ENCODE assay signal across 8 cellular contexts in the genomic region with DNA sequence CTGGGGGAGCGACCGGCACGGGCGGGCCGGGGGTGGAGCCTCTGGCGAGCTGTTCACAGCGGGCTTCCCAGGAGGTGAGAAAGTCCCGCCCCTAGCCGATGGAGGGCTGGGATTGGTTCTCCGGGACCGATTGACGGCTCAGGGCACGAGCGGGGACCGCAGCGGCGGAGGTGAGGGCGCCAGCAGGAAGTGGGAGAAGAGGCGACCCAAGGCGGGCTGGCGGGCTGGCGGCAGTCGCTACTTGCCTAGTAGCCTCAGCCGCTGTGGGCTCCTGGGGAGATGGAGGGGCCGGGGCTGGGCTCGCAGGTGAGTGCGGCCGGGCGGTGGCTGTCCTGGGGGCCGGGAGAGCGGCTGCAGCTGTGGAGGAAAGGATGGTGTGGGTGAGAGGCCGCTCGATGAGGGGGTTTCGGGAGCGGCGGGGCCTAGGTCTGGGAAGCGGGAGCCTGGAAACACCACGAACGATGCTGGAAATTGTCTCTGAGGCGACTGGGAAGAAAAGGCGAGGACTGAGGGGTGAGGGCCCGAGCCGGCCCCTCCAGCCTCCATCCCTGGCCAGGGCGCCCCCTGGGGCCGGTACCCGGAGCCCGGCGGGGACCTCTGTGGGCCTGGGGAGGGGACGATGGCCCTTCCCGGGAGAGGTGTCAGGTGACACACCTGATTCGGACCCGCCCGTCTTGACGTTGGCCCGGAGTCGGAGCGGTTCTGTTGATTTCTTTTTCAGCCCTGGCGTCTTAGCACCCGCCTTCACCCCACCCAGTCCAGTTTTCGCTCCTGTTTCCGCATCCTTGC. TPM values are rescaled to one million over a fixed set of nuclear protein-coding genes. Genes with fewer than 3 reads are reported as not detected.
DNase-seq lines count a peak whose midpoint lies in the region; ATAC-seq and TF ChIP-seq lines count a peak whose summit lies in the region.

A gene with protein sequence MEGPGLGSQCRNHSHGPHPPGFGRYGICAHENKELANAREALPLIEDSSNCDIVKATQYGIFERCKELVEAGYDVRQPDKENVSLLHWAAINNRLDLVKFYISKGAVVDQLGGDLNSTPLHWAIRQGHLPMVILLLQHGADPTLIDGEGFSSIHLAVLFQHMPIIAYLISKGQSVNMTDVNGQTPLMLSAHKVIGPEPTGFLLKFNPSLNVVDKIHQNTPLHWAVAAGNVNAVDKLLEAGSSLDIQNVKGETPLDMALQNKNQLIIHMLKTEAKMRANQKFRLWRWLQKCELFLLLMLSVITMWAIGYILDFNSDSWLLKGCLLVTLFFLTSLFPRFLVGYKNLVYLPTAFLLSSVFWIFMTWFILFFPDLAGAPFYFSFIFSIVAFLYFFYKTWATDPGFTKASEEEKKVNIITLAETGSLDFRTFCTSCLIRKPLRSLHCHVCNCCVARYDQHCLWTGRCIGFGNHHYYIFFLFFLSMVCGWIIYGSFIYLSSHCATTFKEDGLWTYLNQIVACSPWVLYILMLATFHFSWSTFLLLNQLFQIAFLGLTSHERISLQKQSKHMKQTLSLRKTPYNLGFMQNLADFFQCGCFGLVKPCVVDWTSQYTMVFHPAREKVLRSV (plus strand): TSS at position 198 of the 789 bp plus-strand sequence. CDS start 82 bp downstream, at position 280.

- peak within 1 kb of the TSS; percentile 88 for H2AFZ ChIP-seq in mammary epithelial cell (ENCODE audit: low read depth, low read length)

- H3K4me2 ChIP-seq in mammary epithelial cell (ENCODE audit: insufficient read depth, low read depth, low read length): peak within 1 kb of the TSS; percentile 80

- DNase-seq in AG09319 (ENCODE audit: extremely low read depth, low read depth): peak; percentile 62
- peak; percentile 94 for DNase-seq in NCI-H2196 treated with DMSO at 0.1 percent for 48 hours (lab: John Stamatoyannopoulos, UW; ENCODE audit: unreplicated experiment)
- peak; percentile 90 for DNase-seq in mammary epithelial cell
- DNase-seq in iPS-NIHi7 (ENCODE audit: extremely low spot score): peak; percentile 99
- peak; percentile 29 for DNase-seq in smooth muscle cell of the brain vasculature (ENCODE audit: low read depth, low spot score)

- WGBS in mammary epithelial cell (ENCODE audit: low coverage, missing lambda C conversion rate): 2% methylated on average over 9 of the region's 61 CpGs

- intact Hi-C loops in mammary epithelial cell (cut with micrococcal nuclease): loop anchor here (1.0 to 2.0 kb wide), 2 partner anchors 36 to 160 kb away; no protein-coding TSS in a partner anchor

- peak; percentile 99 for ATAC-seq in GM18909 (IDR thresholded peaks at IDR 0.05; ENCODE audit: poor library complexity, unreplicated experiment)
- peak; percentile 99 for ATAC-seq in HG03159 (IDR thresholded peaks at IDR 0.05; ENCODE audit: unreplicated experiment)

- CTCF ChIA-PET in mammary epithelial cell (lab: Charles Lee; ENCODE audit: low non-redundant PET): interaction anchor here (0.7 kb wide), 1 partner anchor 661 kb away, joined by 3 read pairs; no protein-coding TSS in a partner anchor

- dilution Hi-C loops in mammary epithelial cell (cut with HindIII; ENCODE audit: low sequenced_read_pairs): no loop called here

- peaks cover 1% of the 10 kb centered on the region for H3K36me3 ChIP-seq in mammary epithelial cell (ENCODE audit: insufficient read depth, low read length)

- peaks cover 43% of the 10 kb centered on the region for H3K79me2 ChIP-seq in mammary epithelial cell (ENCODE audit: insufficient read depth, low read length)

- H3K4me1 ChIP-seq in mammary epithelial cell (ENCODE audit: insufficient read depth, low read length): peaks cover 4% of the 10 kb centered on the region

- in situ Hi-C loops in mammary epithelial cell (cut with MboI; ENCODE audit: low sequenced_read_pairs in 2 of 2): no loop called here

- no peaks in the 10 kb centered on the region for H3K9me3 ChIP-seq in mammary epithelial cell (replicated peaks; ENCODE audit: insufficient read depth, low read length)

- no peaks in the 10 kb centered on the region for H4K20me1 ChIP-seq in mammary epithelial cell (ENCODE audit: insufficient read depth, low read length)

- BruUV-seq in mammary epithelial cell (replicated peaks; lab: Mats Ljungman, UMichigan): no TSS peak

- H3K27me3 ChIP-seq in mammary epithelial cell (ENCODE audit: insufficient read depth, low read length): no peaks in the 10 kb centered on the region

- TF ChIP-seq CTCF in AG09319 (IDR thresholded peaks at IDR 0.05; ENCODE audit: low read depth, low read length): peak; percentile 59
- TF ChIP-seq CTCF in VCaP (conservative IDR thresholded peaks at IDR 0.05): peak; percentile 47
- peak; percentile 10 to 62 for TF ChIP-seq CTCF in mammary epithelial cell (conservative IDR thresholded peaks at IDR 0.05 in 1 of 2, IDR thresholded peaks at IDR 0.05 in 1 of 2; ENCODE audit: extremely low read depth in 1 of 2, insufficient read depth in 1 of 2, low read depth in 1 of 2, low read length in 2 of 2)

- peak within 1 kb of the TSS; percentile 65 for H3K9ac ChIP-seq in mammary epithelial cell (ENCODE audit: insufficient read depth, low read length)

- peak within 1 kb of the TSS; percentile 77 to 98 (median 81) for H3K4me3 ChIP-seq in mammary epithelial cell (replicated peaks in 1 of 3; ENCODE audit: insufficient read depth in 1 of 3, low read depth in 2 of 3, low read length in 3 of 3)

- H3K27ac ChIP-seq in VCaP (peak within 1 kb of the TSS; percentile 78), mammary epithelial cell (ENCODE audit: insufficient read depth, low read depth, low read length) (peak within 1 kb of the TSS; percentile 55)

RNA-seq across cellular contexts. Expression of the gene that starts here (rescaled TPM):
- total RNA-seq in mammary epithelial cell: 10 to 100 TPM; 17.9 to 23.2 TPM
- polyA plus RNA-seq in mammary epithelial cell: 12.1 TPM
- 10.1 TPM for polyA minus RNA-seq in mammary epithelial cell

Comparison
In these comparisons a context has a peak if more than half of its experiments do, and no peak if none do; other contexts are left out.
1. Peak in every context shown above with its lines: DNase-seq, ATAC-seq, H3K4me3 ChIP-seq and H3K27ac ChIP-seq.
2. DNase-seq: peak in every context shown above with its lines; median percentile 99 in iPS-NIHi7; 94 in NCI-H2196 treated with DMSO at 0.1 percent for 48 hours; 90 in mammary epithelial cell; 62 in AG09319; 29 in smooth muscle cell of the brain vasculature.